11 cellular contexts compared by ENCODE assay signal in genomic region chr19:8366961-8367326, GRCh38. TPM values are rescaled to one million over a fixed set of nuclear protein-coding genes. Genes with fewer than 3 reads are reported as not detected.
DNase-seq lines count a peak whose midpoint lies in the region; ATAC-seq and TF ChIP-seq lines count a peak whose summit lies in the region.
"Had no signal": no experiment of that assay in that cellular context is flagged by ENCODE, and none has a peak within 500 bp of the region (broad histone marks: within the 10 kb centered on the region; RNA-seq: fewer than 3 reads in every experiment).

No MANE protein-coding gene starts in this region.

- CTCF ChIA-PET in WTC11 (lab: Charles Lee): interaction anchor here (1.1 to 3.0 kb wide), 7 partner anchors 11 to 100 kb away, joined by 3 to 20 read pairs (median 6); partner anchors contain the start of genes MARCHF2 and RAB11B

- 8 to 17% (median 10%) methylated on average over 13 of the region's 13 CpGs for WGBS in ovary, 3 donors

- H3K4me1 ChIP-seq in BE2C: peaks cover 12% of the 10 kb centered on the region
- peaks cover 39% of the 10 kb centered on the region for H3K4me1 ChIP-seq in ovary (ENCODE audit: insufficient read depth)

- peak overlapping the region; percentile 8; the same call in 1 of the 2 replicates for H3K4me3 ChIP-seq in BE2C (ENCODE audit: low read depth, low read length)
- peak overlapping the region; percentile 30 for H3K4me3 ChIP-seq in fibroblast of pulmonary artery (replicated peaks; ENCODE audit: low read depth, low read length)
- H3K4me3 ChIP-seq in ovary: peak overlapping the region; percentile 3

- no peaks in the 10 kb centered on the region for H3K36me3 Mint-ChIP-seq in WTC11
- peaks cover 0 to 7% of the 10 kb centered on the region in 2 donors for H3K36me3 Mint-ChIP-seq in stimulated activated naive B cell treated with anti-CD40 and anti-IgM and Interleukin-4, amounts not matched to agents 10 μg/mL and 1 μg/mL and 100 μg/mL, for 72 hours
- H3K36me3 Mint-ChIP-seq: CD8-positive, alpha-beta memory T cell had no signal

- peaks cover 61% of the 10 kb centered on the region for H3K27me3 Mint-ChIP-seq in WTC11 (ENCODE audit: low read depth)
- peaks cover 40 to 61% of the 10 kb centered on the region in 2 donors for H3K27me3 Mint-ChIP-seq in stimulated activated naive B cell treated with anti-CD40 and anti-IgM and Interleukin-4, amounts not matched to agents 10 μg/mL and 1 μg/mL and 100 μg/mL, for 72 hours

- no peak overlapping the region for H3K27ac Mint-ChIP-seq in WTC11
- H3K27ac Mint-ChIP-seq in stimulated activated naive B cell treated with anti-CD40 and anti-IgM and Interleukin-4, amounts not matched to agents 10 μg/mL and 1 μg/mL and 100 μg/mL, for 72 hours: no peak overlapping the region
- H3K27ac Mint-ChIP-seq: activated naive CD8-positive, alpha-beta T cell treated with anti-CD3 and anti-CD28 coated beads, Interleukin-2, amount 10 ng/mL, durations not matched to agents 7 days and 5 days; CD8-positive, alpha-beta memory T cell had no signal

- DNase-seq in BE2C (no peak), WTC11 (ENCODE audit: low spot score) (no peak), fibroblast of pulmonary artery (ENCODE audit: low read depth) (peak; percentile 80), ovary (peak; percentile 66 to 81 (median 76)), islet precursor cell (no peak), activated gamma-delta T cell (lab: John Stamatoyannopoulos, UW) (no peak), NCI-H82 (lab: John Stamatoyannopoulos, UW) (no peak)
- DNase-seq in stimulated activated naive B cell treated with anti-CD40 and anti-IgM and Interleukin-4, amounts not matched to agents 10 μg/mL and 1 μg/mL and 100 μg/mL, for 72 hours: no peak
- DNase-seq: activated naive CD8-positive, alpha-beta T cell treated with anti-CD3 and anti-CD28 coated beads, Interleukin-2, amount 10 ng/mL, durations not matched to agents 7 days and 5 days; CD8-positive, alpha-beta memory T cell; stimulated activated CD4-positive, alpha-beta T cell treated with anti-CD3 and anti-CD28 coated beads, Interleukin-4, amount 100 ng/mL, for 4 hours had no signal

- no peaks in the 10 kb centered on the region for H3K9me3 Mint-ChIP-seq in WTC11
- H3K9me3 Mint-ChIP-seq in stimulated activated naive B cell treated with anti-CD40 and anti-IgM and Interleukin-4, amounts not matched to agents 10 μg/mL and 1 μg/mL and 100 μg/mL, for 72 hours: no peaks in the 10 kb centered on the region
- H3K9me3 Mint-ChIP-seq: activated naive CD8-positive, alpha-beta T cell treated with anti-CD3 and anti-CD28 coated beads, Interleukin-2, amount 10 ng/mL, durations not matched to agents 7 days and 5 days; CD8-positive, alpha-beta memory T cell had no signal

- no peak for ATAC-seq in WTC11
- no peak for ATAC-seq in stimulated activated naive B cell treated with anti-CD40 and anti-IgM and Interleukin-4, amounts not matched to agents 10 μg/mL and 1 μg/mL and 100 μg/mL, for 72 hours (replicated peaks)

- H3K9me3 ChIP-seq in BE2C (no peaks in the 10 kb centered on the region), ovary (no peaks in the 10 kb centered on the region)

- POLR2A ChIA-PET in WTC11 (lab: Charles Lee): interaction anchor here (2.7 kb wide), 1 partner anchor 24 kb away, joined by 12 read pairs; the partner anchor contains the start of gene RAB11B

- no peak overlapping the region for H3K27ac ChIP-seq in ovary

- no peak for TF ChIP-seq EP300 in ovary (IDR thresholded peaks at IDR 0.05)

- TF ChIP-seq CTCF in BE2C (IDR thresholded peaks at IDR 0.05; ENCODE audit: low read depth, low read length) (no peak), WTC11 (IDR thresholded peaks at IDR 0.05) (no peak), fibroblast of pulmonary artery (IDR thresholded peaks at IDR 0.05; ENCODE audit: low read length, missing control alignments) (no peak), ovary (IDR thresholded peaks at IDR 0.05) (no peak)

- H3K36me3 ChIP-seq in BE2C (no peaks in the 10 kb centered on the region), ovary (no peaks in the 10 kb centered on the region)

- H3K27me3 ChIP-seq in BE2C (peaks cover 8% of the 10 kb centered on the region; the same call in 1 of the 2 replicates), ovary (no peaks in the 10 kb centered on the region)

- H3K4me1 Mint-ChIP-seq in WTC11: peaks cover 24% of the 10 kb centered on the region
- H3K4me1 Mint-ChIP-seq in stimulated activated naive B cell treated with anti-CD40 and anti-IgM and Interleukin-4, amounts not matched to agents 10 μg/mL and 1 μg/mL and 100 μg/mL, for 72 hours: peaks cover 19 to 26% of the 10 kb centered on the region in 2 donors

- no peak for TF ChIP-seq POLR2A in ovary (IDR thresholded peaks at IDR 0.05)

- H3K4me3 Mint-ChIP-seq in WTC11: peak overlapping the region; percentile 36
- H3K4me3 Mint-ChIP-seq in stimulated activated naive B cell treated with anti-CD40 and anti-IgM and Interleukin-4, amounts not matched to agents 10 μg/mL and 1 μg/mL and 100 μg/mL, for 72 hours: no peak overlapping the region
- H3K4me3 Mint-ChIP-seq: activated naive CD8-positive, alpha-beta T cell treated with anti-CD3 and anti-CD28 coated beads, Interleukin-2, amount 10 ng/mL, durations not matched to agents 7 days and 5 days had no signal

- intact Hi-C loops in ovary (cut with DNase I): no loop called here

TF ChIP-seq in WTC11, 78 proteins besides CTCF, POLR2A, EP300 and RAD21:
- no peak for TF ChIP-seq GTF2I (CRISPR knock-in tag; conservative IDR thresholded peaks at IDR 0.05)
- TF ChIP-seq E2F5 (CRISPR knock-in tag; IDR thresholded peaks at IDR 0.05): 0 out of 2 replicates have a peak, but pooled peaks have one; percentile 31

RNA-seq across cellular contexts. Expression of gene ANGPTL4, which starts 3.0 kb away (rescaled TPM):
- polyA plus RNA-seq in BE2C (2012; ENCODE audit: insufficient read depth, insufficient read length, low read depth): 14.4 TPM
- total RNA-seq in WTC11 (2021) (1.0 to 2.7 TPM (median 2.2 TPM) in 3 replicates), ovary (10 to 100 TPM in 3 of 7 donors, 1 to 10 TPM in 3, under 1 TPM in 1; 0.71 to 35.0 (median 2.1) TPM)
- 10 to 100 TPM in 1 of 2 donors, 1 to 10 TPM in 1; 3.0 to 11.7 TPM for polyA plus RNA-seq in ovary
- total RNA-seq: CD8-positive, alpha-beta memory T cell had no signal

RNA-seq across cellular contexts. Expression of gene RAB11B, which starts 23.2 kb away (rescaled TPM):
- 401 TPM for polyA plus RNA-seq in BE2C (2012; ENCODE audit: insufficient read depth, insufficient read length, low read depth)
- total RNA-seq in WTC11 (2021) (108 to 127 TPM (median 120 TPM) in 3 replicates), ovary (100 to 1,000 TPM in 5 of 7 donors, 10 to 100 TPM in 2; 29.3 to 142 (median 102) TPM)
- polyA plus RNA-seq in ovary: 100 to 1,000 TPM in 1 of 2 donors, 10 to 100 TPM in 1; 20.8 to 103 TPM

RNA-seq across cellular contexts. Expression of gene KANK3, which starts 23.9 kb away (rescaled TPM):
- polyA plus RNA-seq in BE2C (2012; ENCODE audit: insufficient read depth, insufficient read length, low read depth): not detected
- total RNA-seq in WTC11 (2021) (7.8 to 8.0 TPM (median 8.0 TPM) in 3 replicates), ovary (10 to 100 TPM in 1 of 7 donors, 1 to 10 TPM in 6; 3.3 to 11.7 (median 4.3) TPM)
- polyA plus RNA-seq in ovary: 1 to 10 TPM in 1 of 2 donors, under 1 TPM in 1; 0.73 to 9.7 TPM

RNA-seq across cellular contexts. Expression of gene RPS28, which starts 45.6 kb away (rescaled TPM):
- 1,781 TPM for polyA plus RNA-seq in BE2C (2012; ENCODE audit: insufficient read depth, insufficient read length, low read depth)
- total RNA-seq in WTC11 (2021): 2,082 to 2,373 TPM (median 2,292 TPM) in 3 replicates
- 1,000 to 10,000 TPM in 6 of 7 donors, 100 to 1,000 TPM in 1; 749 to 2,713 (median 2,209) TPM for total RNA-seq in ovary
- 100 to 1,000 TPM in 1 of 2 donors, 10 to 100 TPM in 1; 47.7 to 795 TPM for polyA plus RNA-seq in ovary

RNA-seq across cellular contexts. Expression of gene NDUFA7, which starts 45.8 kb away (rescaled TPM):
- polyA plus RNA-seq in BE2C (2012; ENCODE audit: insufficient read depth, insufficient read length, low read depth): 211 TPM
- total RNA-seq in WTC11 (2021) (76.4 to 101 TPM (median 91.9 TPM) in 3 replicates), ovary (10 to 100 TPM in 6 of 7 donors, 1 to 10 TPM in 1; 7.7 to 48.0 (median 30.2) TPM)
- polyA plus RNA-seq in ovary: 10 to 100 TPM; 25.4 to 63.7 TPM

Comparison
In these comparisons a context has a peak if more than half of its experiments do, and no peak if none do; other contexts are left out.
1. DNase-seq: peak in fibroblast of pulmonary artery (single experiment) and ovary (5 of 5); none in BE2C (single experiment), WTC11 (single experiment), stimulated activated naive B cell treated with anti-CD40 and anti-IgM and Interleukin-4, amounts not matched to agents 10 μg/mL and 1 μg/mL and 100 μg/mL, for 72 hours (single experiment), islet precursor cell (single experiment), activated gamma-delta T cell (single experiment) and NCI-H82 (single experiment).
2. Peak in every context shown above with its lines, with median percentiles within 50 percentile points of each other: H3K4me3 ChIP-seq.